Comparison of ENCODE assay signal across 19 cellular contexts in the genomic region with DNA sequence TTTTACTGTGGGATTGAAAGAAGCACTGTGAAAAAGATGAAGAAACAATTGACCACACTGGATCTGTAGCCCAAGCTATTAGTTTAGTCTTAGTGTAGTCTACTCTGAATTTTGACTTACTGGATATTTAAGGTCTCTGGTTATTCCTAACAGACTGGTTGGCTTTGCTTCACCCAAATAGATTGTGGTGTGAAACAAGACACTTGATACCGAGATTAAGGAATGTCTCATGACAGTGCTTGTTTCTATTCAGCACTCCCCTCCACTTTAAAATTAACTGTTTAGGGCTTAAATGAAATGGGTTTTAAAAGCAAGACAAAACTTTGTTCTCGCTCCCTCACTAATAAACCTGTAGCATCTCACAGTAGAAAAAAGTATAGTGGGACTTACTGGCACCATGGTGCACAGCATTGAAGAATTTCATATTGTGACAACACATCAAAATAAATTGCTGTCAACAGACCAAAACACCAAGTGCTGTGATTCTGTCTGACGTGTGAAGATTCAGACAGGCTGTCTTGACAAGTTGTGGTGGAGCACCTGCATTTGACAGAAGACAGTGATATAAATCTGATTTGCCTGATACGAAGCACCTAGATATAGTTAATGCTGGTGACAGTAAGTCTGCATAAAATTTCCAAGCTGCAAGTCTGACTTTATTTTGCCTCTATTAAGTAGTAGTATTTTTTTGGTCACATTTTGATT.
DNase-seq lines count a peak whose midpoint lies in the region; ATAC-seq and TF ChIP-seq lines count a peak whose summit lies in the region.
"Had no signal": no experiment of that assay in that cellular context is flagged by ENCODE, and none has a peak within 500 bp of the region (broad histone marks: within the 10 kb centered on the region; RNA-seq: fewer than 3 reads in every experiment).

No MANE protein-coding gene starts in this region.

- H3K4me3 ChIP-seq in CD4-positive, CD25-positive, alpha-beta regulatory T cell (ENCODE audit: low read depth, low read length): no peak overlapping the region
- peak overlapping the region; percentile 7 for H3K4me3 ChIP-seq in right cardiac atrium (ENCODE audit: low read length)
- H3K4me3 ChIP-seq: uterus had no signal

- H3K9me3 Mint-ChIP-seq in CD4-positive, CD25-positive, alpha-beta regulatory T cell: no peaks in the 10 kb centered on the region
- no peaks in the 10 kb centered on the region for H3K9me3 Mint-ChIP-seq in WTC11
- H3K9me3 Mint-ChIP-seq: activated T-cell treated with anti-CD3 and anti-CD28 coated beads, Interleukin-2, amount 50 U/mL, for 24 hours; mesothelial cell of epicardium had no signal

- peaks cover 13% of the 10 kb centered on the region for H3K4me1 ChIP-seq in CD4-positive, CD25-positive, alpha-beta regulatory T cell (ENCODE audit: control insufficient read depth, insufficient read depth, low read length, poor library complexity, severe bottlenecking)
- H3K4me1 ChIP-seq in right cardiac atrium (ENCODE audit: control insufficient read depth, insufficient read depth, low read length): no peaks in the 10 kb centered on the region
- H3K4me1 ChIP-seq: uterus had no signal

- POLR2A ChIA-PET in WTC11 (lab: Charles Lee): no interaction called here

- intact Hi-C loops in right cardiac atrium (cut with DNase I): loop anchor here in 3 of 4 donors (5.0 to 10.0 kb wide), 3 partner anchors 63 to 73 kb away; partner anchors contain the start of gene PBX3 (in 1 of the 3)

- TF ChIP-seq CTCF in WTC11 (IDR thresholded peaks at IDR 0.05): no peak

- DNase-seq in CD4-positive, CD25-positive, alpha-beta regulatory T cell: no peak
- DNase-seq in HCEC 1CT: peak; percentile 12
- DNase-seq in WTC11 (ENCODE audit: low spot score): no peak
- DNase-seq in right cardiac atrium: no peak
- no peak for DNase-seq in NCI-H510A treated with DMSO at 0.1 percent for 48 hours (lab: John Stamatoyannopoulos, UW)
- no peak for DNase-seq in NCI-H1930 (lab: John Stamatoyannopoulos, UW)
- DNase-seq: activated CD4-positive, alpha-beta T cell treated with anti-CD3 and anti-CD28 coated beads for 4 hours; activated T-cell treated with anti-CD3 and anti-CD28 coated beads, Interleukin-2, amount 50 U/mL, for 24 hours; amygdala; dermis blood vessel endothelial cell; DMS53; KG1; NCI-H2029 treated with DMSO at 0.1 percent for 48 hours; stimulated activated CD4-positive, alpha-beta T cell treated with anti-CD3 and anti-CD28 coated beads, Interleukin-2, amount 100 ng/mL, for 24 hours; SW 1271; uterus had no signal

- 51% methylated on average over 4 of the region's 4 CpGs for WGBS in right cardiac atrium

- H3K27ac Mint-ChIP-seq in CD4-positive, CD25-positive, alpha-beta regulatory T cell: peak overlapping the region; percentile 25 to 66 (median 40)
- peak overlapping the region; percentile 19; the same call in 1 of the 2 replicates for H3K27ac Mint-ChIP-seq in WTC11
- H3K27ac Mint-ChIP-seq: activated T-cell treated with anti-CD3 and anti-CD28 coated beads, Interleukin-2, amount 50 U/mL, for 24 hours; mesothelial cell of epicardium had no signal

- H3K27ac ChIP-seq in CD4-positive, CD25-positive, alpha-beta regulatory T cell (ENCODE audit: insufficient read depth, low read length, poor library complexity, severe bottlenecking): no peak overlapping the region
- peak overlapping the region; percentile 15 for H3K27ac ChIP-seq in right cardiac atrium (ENCODE audit: low read length)

- CTCF ChIA-PET in WTC11 (lab: Charles Lee): no interaction called here

- H3K4me1 Mint-ChIP-seq in CD4-positive, CD25-positive, alpha-beta regulatory T cell: peaks cover 11 to 25% (median 18%) of the 10 kb centered on the region in 4 donors
- peaks cover 5% of the 10 kb centered on the region for H3K4me1 Mint-ChIP-seq in WTC11

- no peaks in the 10 kb centered on the region for H3K36me3 ChIP-seq in CD4-positive, CD25-positive, alpha-beta regulatory T cell (ENCODE audit: control insufficient read depth, insufficient read depth, low read length)
- H3K36me3 ChIP-seq: uterus had no signal

- H3K9me3 ChIP-seq in CD4-positive, CD25-positive, alpha-beta regulatory T cell (ENCODE audit: control insufficient read depth in 2 of 2, low read length in 2 of 2): no peaks in the 10 kb centered on the region
- no peaks in the 10 kb centered on the region for H3K9me3 ChIP-seq in right cardiac atrium (ENCODE audit: control insufficient read depth, low read length)
- H3K9me3 ChIP-seq: uterus had no signal

- H3K27me3 ChIP-seq in CD4-positive, CD25-positive, alpha-beta regulatory T cell (ENCODE audit: control insufficient read depth, insufficient read depth, low read length): no peaks in the 10 kb centered on the region
- no peaks in the 10 kb centered on the region for H3K27me3 ChIP-seq in right cardiac atrium (ENCODE audit: control insufficient read depth, insufficient read depth)
- H3K27me3 ChIP-seq: uterus had no signal

- H3K4me3 Mint-ChIP-seq in CD4-positive, CD25-positive, alpha-beta regulatory T cell: no peak overlapping the region
- H3K4me3 Mint-ChIP-seq in WTC11: no peak overlapping the region
- H3K4me3 Mint-ChIP-seq: activated T-cell treated with anti-CD3 and anti-CD28 coated beads, Interleukin-2, amount 50 U/mL, for 24 hours; mesothelial cell of epicardium had no signal

- H3K27me3 Mint-ChIP-seq in CD4-positive, CD25-positive, alpha-beta regulatory T cell: no peaks in the 10 kb centered on the region
- H3K27me3 Mint-ChIP-seq in WTC11 (ENCODE audit: low read depth): no peaks in the 10 kb centered on the region
- H3K27me3 Mint-ChIP-seq: activated T-cell treated with anti-CD3 and anti-CD28 coated beads, Interleukin-2, amount 50 U/mL, for 24 hours had no signal

- ATAC-seq in CD4-positive, CD25-positive, alpha-beta regulatory T cell (ENCODE audit: low read depth in 2 of 2): no peak
- no peak for ATAC-seq in WTC11
- ATAC-seq in right cardiac atrium: peak; percentile 73 to 85
- no peak for ATAC-seq in GM19324 (IDR thresholded peaks at IDR 0.05; ENCODE audit: low FRiP score, unreplicated experiment)
- no peak for ATAC-seq in GM21825 (IDR thresholded peaks at IDR 0.05; ENCODE audit: unreplicated experiment)

- no peaks in the 10 kb centered on the region for H3K36me3 Mint-ChIP-seq in CD4-positive, CD25-positive, alpha-beta regulatory T cell
- H3K36me3 Mint-ChIP-seq in WTC11: no peaks in the 10 kb centered on the region
- H3K36me3 Mint-ChIP-seq: mesothelial cell of epicardium had no signal

TF ChIP-seq in WTC11, 78 proteins besides CTCF, POLR2A, EP300 and RAD21:
- TF ChIP-seq, protein P1, sequence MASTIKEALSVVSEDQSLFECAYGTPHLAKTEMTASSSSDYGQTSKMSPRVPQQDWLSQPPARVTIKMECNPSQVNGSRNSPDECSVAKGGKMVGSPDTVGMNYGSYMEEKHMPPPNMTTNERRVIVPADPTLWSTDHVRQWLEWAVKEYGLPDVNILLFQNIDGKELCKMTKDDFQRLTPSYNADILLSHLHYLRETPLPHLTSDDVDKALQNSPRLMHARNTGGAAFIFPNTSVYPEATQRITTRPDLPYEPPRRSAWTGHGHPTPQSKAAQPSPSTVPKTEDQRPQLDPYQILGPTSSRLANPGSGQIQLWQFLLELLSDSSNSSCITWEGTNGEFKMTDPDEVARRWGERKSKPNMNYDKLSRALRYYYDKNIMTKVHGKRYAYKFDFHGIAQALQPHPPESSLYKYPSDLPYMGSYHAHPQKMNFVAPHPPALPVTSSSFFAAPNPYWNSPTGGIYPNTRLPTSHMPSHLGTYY (CRISPR knock-in tag; IDR thresholded peaks at IDR 0.05): no peak
- TF ChIP-seq CREB1 (CRISPR knock-in tag; IDR thresholded peaks at IDR 0.05) (no peak), RELA (CRISPR knock-in tag; IDR thresholded peaks at IDR 0.05; ENCODE audit: borderline replicate concordance) (no peak), STAT6 (CRISPR knock-in tag; conservative IDR thresholded peaks at IDR 0.05; ENCODE audit: low read depth) (no peak)

Comparison
In these comparisons a context has a peak if more than half of its experiments do, and no peak if none do; other contexts are left out.
1. ATAC-seq: peak in right cardiac atrium (2 of 2); none in CD4-positive, CD25-positive, alpha-beta regulatory T cell (0 of 2), WTC11 (single experiment), GM19324 (single experiment) and GM21825 (single experiment).